Comparison of ENCODE assay signal across 1 cellular context in genomic region chr5:115583474-115583873, GRCh38.
TF ChIP-seq lines count a peak whose summit lies in the region.

No MANE protein-coding gene starts in this region.

TF ChIP-seq in HepG2, 621 proteins besides CTCF, POLR2A, EP300 and RAD21:
- no peak for TF ChIP-seq ETS1 (CRISPR knock-in tag; IDR thresholded peaks at IDR 0.05)
- no peak for TF ChIP-seq HNRNPLL (IDR thresholded peaks at IDR 0.05; ENCODE audit: low read depth, low read length, poor library complexity, severe bottlenecking)
- TF ChIP-seq CENPT (CRISPR knock-in tag; IDR thresholded peaks at IDR 0.05; ENCODE audit: low read depth) = no peak
- no peak for TF ChIP-seq ZNF263 (CRISPR knock-in tag; IDR thresholded peaks at IDR 0.05)
TF ChIP-seq in HepG2: peak in this region for 0.
